ENCODE assay signal across 7 cellular contexts in the genomic region with DNA sequence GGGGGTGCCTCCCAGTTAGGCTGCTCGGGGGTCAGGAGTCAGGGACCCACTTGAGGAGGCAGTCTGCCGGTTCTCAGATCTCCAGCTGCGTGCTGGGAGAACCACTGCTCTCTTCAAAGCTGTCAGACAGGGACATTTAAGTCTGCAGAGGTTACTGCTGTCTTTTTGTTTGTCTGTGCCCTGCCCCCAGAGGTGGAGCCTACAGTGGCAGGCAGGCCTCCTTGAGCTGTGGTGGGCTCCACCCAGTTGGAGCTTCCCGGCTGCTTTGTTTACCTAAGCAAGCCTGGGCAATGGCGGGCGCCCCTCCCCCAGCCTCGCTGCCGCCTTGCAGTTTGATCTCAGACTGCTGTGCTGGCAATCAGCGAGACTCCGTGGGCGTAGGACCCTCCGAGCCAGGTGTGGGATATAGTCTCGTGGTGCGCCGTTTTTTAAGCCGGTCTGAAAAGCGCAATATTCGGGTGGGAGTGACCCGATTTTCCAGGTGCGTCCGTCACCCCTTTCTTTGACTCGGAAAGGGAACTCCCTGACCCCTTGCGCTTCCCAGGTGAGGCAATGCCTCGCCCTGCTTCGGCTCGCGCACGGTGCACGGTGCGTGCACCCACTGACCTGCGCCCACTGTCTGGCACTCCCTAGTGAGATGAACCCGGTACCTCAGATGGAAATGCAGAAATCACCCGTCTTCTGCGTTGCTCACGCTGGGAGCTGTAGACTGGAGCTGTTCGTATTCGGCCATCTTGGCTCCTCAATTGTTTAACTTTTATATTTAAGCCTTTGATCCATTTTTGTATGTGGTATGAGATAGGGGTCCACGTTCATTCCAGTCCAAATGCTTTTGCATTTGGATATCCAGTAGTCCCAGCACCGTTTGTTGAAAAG.
DNase-seq lines count a peak whose midpoint lies in the region; ATAC-seq and TF ChIP-seq lines count a peak whose summit lies in the region.
"Not testable (repeated sequence)": the region's sequence is repeated elsewhere in the genome, so short reads cannot be mapped to it uniquely, and the experiment has no call there.

No MANE protein-coding gene starts in this region.

- H3K27ac Mint-ChIP-seq in WTC11 (peak overlapping the region; percentile 97), brain (peak overlapping the region in 4 of 5 experiments; percentile 43 to 90 (median 64))

- H3K27me3 Mint-ChIP-seq in WTC11 (ENCODE audit: low read depth); brain: not testable (repeated sequence)

- H3K79me2 ChIP-seq in parathyroid adenoma = not testable (repeated sequence)

- 59% methylated on average over 20 of the region's 39 CpGs for WGBS in liver

- H3K4me1 ChIP-seq in liver (ENCODE audit: control insufficient read depth in 4 of 4, insufficient read depth in 4 of 4, low read length in 3 of 4); parathyroid adenoma: not testable (repeated sequence)

- H3K4me3 ChIP-seq in fibroblast of pulmonary artery (replicated peaks; ENCODE audit: low read depth, low read length) = peak overlapping the region; percentile 9
- peak overlapping the region in 1 of 3 donors; percentile 23 for H3K4me3 ChIP-seq in liver (ENCODE audit: low read depth in 1 of 3, low read length in 3 of 3)
- not testable (repeated sequence) for H3K4me3 ChIP-seq in parathyroid adenoma (ENCODE audit: low read depth, low read length)

- peaks cover 18% of the 10 kb centered on the region for H3K4me1 Mint-ChIP-seq in WTC11
- not testable (repeated sequence) for H3K4me1 Mint-ChIP-seq in brain

- CTCF ChIA-PET in HEK293T (lab: Yijun Ruan, JAX); WTC11 (lab: Charles Lee): not testable (repeated sequence)

- H3K4me2 ChIP-seq in parathyroid adenoma (ENCODE audit: low read length) = not testable (repeated sequence)

- not testable (repeated sequence) for ATAC-seq in WTC11

- POLR2A ChIA-PET in HEK293T (lab: Yijun Ruan, JAX) = interaction anchor here (0.6 kb wide), 1 partner anchor 38 kb away, joined by 3 read pairs; no protein-coding TSS in a partner anchor
- POLR2A ChIA-PET in WTC11 (lab: Charles Lee) = not testable (repeated sequence)

- not testable (repeated sequence) for H3K36me3 ChIP-seq in liver (ENCODE audit: control insufficient read depth in 4 of 4, insufficient read depth in 3 of 4, low read depth in 1 of 4, low read length in 3 of 4); parathyroid adenoma (ENCODE audit: control insufficient read depth, insufficient read depth, low read length)

- not testable (repeated sequence) for DNase-seq in HEK293T (ENCODE audit: extremely low spot score); WTC11 (ENCODE audit: low spot score); fibroblast of pulmonary artery (ENCODE audit: low read depth)
- peak; percentile 39 for DNase-seq in NCI-H510A treated with DMSO at 0.1 percent for 48 hours (lab: John Stamatoyannopoulos, UW)

- not testable (repeated sequence) for H3K27me3 ChIP-seq in liver (ENCODE audit: control insufficient read depth in 4 of 4, insufficient read depth in 4 of 4, low read length in 3 of 4); parathyroid adenoma (ENCODE audit: control insufficient read depth, insufficient read depth, low read length)

- H3K9me3 Mint-ChIP-seq in WTC11, brain: not testable (repeated sequence)

- not testable (repeated sequence) for H3K36me3 Mint-ChIP-seq in WTC11, brain

- H3K4me3 Mint-ChIP-seq in WTC11 (peak overlapping the region; percentile 91), brain (peak overlapping the region; percentile 56 to 88 (median 82))

- H2AFZ ChIP-seq in parathyroid adenoma = peak overlapping the region; percentile 80

- not testable (repeated sequence) for H3K27ac ChIP-seq in liver (ENCODE audit: low read depth in 1 of 2, low read length in 2 of 2)
- H3K27ac ChIP-seq in parathyroid adenoma = peak overlapping the region; percentile 76

- not testable (repeated sequence) for H3K9me3 ChIP-seq in liver (ENCODE audit: control insufficient read depth in 4 of 4, low read length in 3 of 4); parathyroid adenoma (ENCODE audit: control insufficient read depth, low read length)

- not testable (repeated sequence) for TF ChIP-seq RAD21 in liver (IDR thresholded peaks at IDR 0.05)

- H3K9ac ChIP-seq in liver (ENCODE audit: low read depth in 1 of 2, low read length in 2 of 2); parathyroid adenoma: not testable (repeated sequence)

- TF ChIP-seq CTCF in WTC11 (IDR thresholded peaks at IDR 0.05); brain (conservative IDR thresholded peaks at IDR 0.05); fibroblast of pulmonary artery (IDR thresholded peaks at IDR 0.05; ENCODE audit: low read length, missing control alignments); liver (IDR thresholded peaks at IDR 0.05; ENCODE audit: low read depth, low read length, missing input control); parathyroid adenoma (IDR thresholded peaks at IDR 0.05): not testable (repeated sequence)

TF ChIP-seq in HEK293T, 16 proteins besides CTCF, POLR2A, EP300 and RAD21:
- 0 out of 2 replicates have a peak, but pooled peaks have one; percentile 26 for TF ChIP-seq NFRKB (IDR thresholded peaks at IDR 0.05)
- peak; percentile 47 for TF ChIP-seq L3MBTL2 (conservative IDR thresholded peaks at IDR 0.05)

TF ChIP-seq in liver, 16 proteins besides CTCF, POLR2A, EP300 and RAD21:
- peak; percentile 46 for TF ChIP-seq YY1 (IDR thresholded peaks at IDR 0.05)
TF ChIP-seq in liver: peak in this region for 1; not testable (repeated sequence) for 15.
